20 cellular contexts compared by ENCODE assay signal in the genomic region with DNA sequence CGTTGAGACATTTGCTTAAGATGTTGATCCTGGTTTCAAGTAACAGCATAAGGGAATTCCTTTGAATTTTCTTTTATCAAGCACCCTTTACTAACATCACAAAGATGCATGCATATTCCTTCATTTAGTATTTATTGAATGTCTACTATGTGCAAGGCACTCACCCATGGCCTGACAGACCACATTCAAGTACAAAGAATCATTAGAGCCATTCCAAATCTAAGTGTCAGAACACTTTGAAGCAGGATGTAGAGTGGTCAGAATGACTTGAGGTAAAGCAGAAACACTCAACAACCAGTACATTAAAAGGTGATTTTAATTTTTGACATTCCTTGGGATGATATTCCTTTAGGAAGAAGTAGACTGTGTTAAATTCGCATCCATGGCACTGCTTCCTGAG. TPM values are rescaled to one million over a fixed set of nuclear protein-coding genes. Genes with fewer than 3 reads are reported as not detected.
DNase-seq lines count a peak whose midpoint lies in the region; ATAC-seq and TF ChIP-seq lines count a peak whose summit lies in the region.
"Had no signal": no experiment of that assay in that cellular context is flagged by ENCODE, and none has a peak within 500 bp of the region (broad histone marks: within the 10 kb centered on the region; RNA-seq: fewer than 3 reads in every experiment).

No MANE protein-coding gene starts in this region.

- DNase-seq in activated T-cell treated with anti-CD3 and anti-CD28 coated beads, Interleukin-2, amount 50 U/mL, for 24 hours, result no peak
- DNase-seq in activated T-cell treated with anti-CD3 and anti-CD28 coated beads for 4 hours, result no peak
- no peak for DNase-seq in DND-41
- no peak for DNase-seq in SK-N-MC (ENCODE audit: low read depth, low spot score)
- peak; percentile 70 to 90 for DNase-seq in trophoblast cell
- DNase-seq in AG08396 (ENCODE audit: low spot score), result no peak
- DNase-seq in NCI-H2171 (lab: John Stamatoyannopoulos, UW), result no peak
- DNase-seq in NCI-H748 (lab: John Stamatoyannopoulos, UW; ENCODE audit: unreplicated experiment), result no peak
- DNase-seq: CD8-positive, alpha-beta memory T cell; COR-L47; DMS 273 treated with DMSO at 0.1 percent for 48 hours; DMS53; GOT3; IMR-90 had no signal

- peaks cover 12% of the 10 kb centered on the region for H3K4me1 ChIP-seq in DND-41 (ENCODE audit: insufficient read depth, low read length)
- H3K4me1 ChIP-seq in trophoblast cell (ENCODE audit: control insufficient read depth in 1 of 2, insufficient read depth in 2 of 2, low read length in 2 of 2), result peaks cover 3 to 4% of the 10 kb centered on the region in 2 experiments

- H3K27me3 Mint-ChIP-seq in activated T-cell treated with anti-CD3 and anti-CD28 coated beads, Interleukin-2, amount 50 U/mL, for 24 hours, result no peaks in the 10 kb centered on the region
- H3K27me3 Mint-ChIP-seq: B cell; CD8-positive, alpha-beta memory T cell had no signal

- H2AFZ ChIP-seq in DND-41 (ENCODE audit: low read depth, low read length), result no peak overlapping the region
- no peak overlapping the region for H2AFZ ChIP-seq in trophoblast cell (ENCODE audit: insufficient read depth, low read length, poor library complexity)

- peaks cover 42% of the 10 kb centered on the region for H3K79me2 ChIP-seq in DND-41 (ENCODE audit: insufficient read depth, low read length)
- no peaks in the 10 kb centered on the region for H3K79me2 ChIP-seq in trophoblast cell (ENCODE audit: control insufficient read depth, insufficient read depth, low read length, poor library complexity)

- H3K27ac ChIP-seq in DND-41 (ENCODE audit: low read length) (no peak overlapping the region), SK-N-MC (peak overlapping the region; percentile 56; the same call in 1 of the 2 replicates), trophoblast cell (ENCODE audit: low read depth, low read length) (no peak overlapping the region)
- H3K27ac ChIP-seq: 22Rv1; BLaER1 treated with 17β-estradiol and CSF1 and Interleukin-3, amounts not matched to agents 10 nM and 100 nM; HL-60 had no signal

- WGBS in trophoblast cell (ENCODE audit: extremely low coverage, insufficient coverage, insufficient read length), result no CpG with 5 or more reads among the region's 2 CpGs

- no peak overlapping the region for H3K4ac ChIP-seq in trophoblast cell (ENCODE audit: low read depth, low read length)

- no peak overlapping the region for H4K8ac ChIP-seq in trophoblast cell (ENCODE audit: low read depth, low read length)

- peaks cover 30% of the 10 kb centered on the region for H3K4me1 Mint-ChIP-seq in activated T-cell treated with anti-CD3 and anti-CD28 coated beads, Interleukin-2, amount 50 U/mL, for 24 hours (ENCODE audit: low read depth)

- TF ChIP-seq CTCF in DND-41 (IDR thresholded peaks at IDR 0.05; ENCODE audit: borderline replicate concordance, extremely low read depth, low read length, poor library complexity, severe bottlenecking), result no peak

- H3K4me3 ChIP-seq in DND-41 (ENCODE audit: low read depth in 1 of 2, low read length in 2 of 2), result no peak overlapping the region
- H3K4me3 ChIP-seq in SK-N-MC, result no peak overlapping the region
- no peak overlapping the region for H3K4me3 ChIP-seq in trophoblast cell (ENCODE audit: low read depth, low read length)
- H3K4me3 ChIP-seq: BLaER1 treated with 17β-estradiol and CSF1 and Interleukin-3, amounts not matched to agents 10 nM and 100 nM; HAP-1; K562 had no signal

- no peak overlapping the region for H4K91ac ChIP-seq in trophoblast cell (ENCODE audit: low read depth, low read length)

- H3K4me3 Mint-ChIP-seq in activated T-cell treated with anti-CD3 and anti-CD28 coated beads, Interleukin-2, amount 50 U/mL, for 24 hours, result no peak overlapping the region
- H3K4me3 Mint-ChIP-seq: B cell had no signal

- no peak overlapping the region for H3K23ac ChIP-seq in trophoblast cell (ENCODE audit: low read length)

- H3K14ac ChIP-seq in trophoblast cell (ENCODE audit: low read length), result no peak overlapping the region

- H2BK5ac ChIP-seq in trophoblast cell (ENCODE audit: low read depth, low read length, poor library complexity), result no peak overlapping the region

- 0 out of 3 replicates have a peak, but pooled peaks have one; percentile 12 for ATAC-seq in DND-41 (ENCODE audit: insufficient read depth, low read depth)
- ATAC-seq: K562 had no signal

- no peak overlapping the region for H3K18ac ChIP-seq in trophoblast cell (ENCODE audit: low read length)

- H3K27me3 ChIP-seq in DND-41 (ENCODE audit: insufficient read depth, low read length, poor library complexity) (no peaks in the 10 kb centered on the region), trophoblast cell (ENCODE audit: insufficient read depth, low read length) (no peaks in the 10 kb centered on the region)
- H3K27me3 ChIP-seq: BLaER1 treated with 17β-estradiol and CSF1 and Interleukin-3, amounts not matched to agents 10 nM and 100 nM had no signal

- no peak overlapping the region for H4K12ac ChIP-seq in trophoblast cell (ENCODE audit: low read depth, low read length)

- H3K9me3 Mint-ChIP-seq in activated T-cell treated with anti-CD3 and anti-CD28 coated beads, Interleukin-2, amount 50 U/mL, for 24 hours, result no peaks in the 10 kb centered on the region
- H3K9me3 Mint-ChIP-seq: CD8-positive, alpha-beta memory T cell had no signal

- H3K4me2 ChIP-seq in DND-41 (ENCODE audit: insufficient read depth, low read length) (no peak overlapping the region), trophoblast cell (ENCODE audit: low read length) (no peak overlapping the region)
- H3K4me2 ChIP-seq: BLaER1 treated with 17β-estradiol and CSF1 and Interleukin-3, amounts not matched to agents 10 nM and 100 nM had no signal

- H2AK5ac ChIP-seq in trophoblast cell (ENCODE audit: low read length), result no peak overlapping the region

- H3K9ac ChIP-seq in DND-41 (ENCODE audit: low read depth, low read length), result no peak overlapping the region
- H3K9ac ChIP-seq in SK-N-MC (ENCODE audit: insufficient read length), result no peak overlapping the region
- no peak overlapping the region for H3K9ac ChIP-seq in trophoblast cell (ENCODE audit: low read length)
- H3K9ac ChIP-seq: BLaER1 treated with 17β-estradiol and CSF1 and Interleukin-3, amounts not matched to agents 10 nM and 100 nM had no signal

- peak overlapping the region; percentile 63 for H3K27ac Mint-ChIP-seq in activated T-cell treated with anti-CD3 and anti-CD28 coated beads, Interleukin-2, amount 50 U/mL, for 24 hours
- H3K27ac Mint-ChIP-seq: B cell had no signal

- H3K79me1 ChIP-seq in trophoblast cell (ENCODE audit: low read length), result no peaks in the 10 kb centered on the region

- no peaks in the 10 kb centered on the region for H3K9me3 ChIP-seq in DND-41 (ENCODE audit: insufficient read depth, low read length, severe bottlenecking)
- H3K9me3 ChIP-seq in SK-N-MC (ENCODE audit: low read depth, low read length), result no peaks in the 10 kb centered on the region
- H3K9me3 ChIP-seq in trophoblast cell (ENCODE audit: insufficient read depth, low read depth, low read length), result no peaks in the 10 kb centered on the region
- H3K9me3 ChIP-seq: BLaER1 treated with 17β-estradiol and CSF1 and Interleukin-3, amounts not matched to agents 10 nM and 100 nM; HAP-1 had no signal

- peaks cover 75% of the 10 kb centered on the region for H3K36me3 Mint-ChIP-seq in activated T-cell treated with anti-CD3 and anti-CD28 coated beads, Interleukin-2, amount 50 U/mL, for 24 hours (ENCODE audit: low read depth)

- no peak overlapping the region for H2BK12ac ChIP-seq in trophoblast cell (ENCODE audit: low read length)

- H3K36me3 ChIP-seq in DND-41 (ENCODE audit: insufficient read depth, low read length), result peaks cover 39% of the 10 kb centered on the region
- peaks cover 54% of the 10 kb centered on the region for H3K36me3 ChIP-seq in SK-N-MC (ENCODE audit: insufficient read depth, low read length)
- peaks cover 5 to 11% of the 10 kb centered on the region in 2 experiments for H3K36me3 ChIP-seq in trophoblast cell (ENCODE audit: control insufficient read depth in 1 of 2, insufficient read depth in 2 of 2, low read length in 2 of 2)

- no peak overlapping the region for H2BK120ac ChIP-seq in trophoblast cell (ENCODE audit: insufficient read depth, low read length, poor library complexity)

- H4K20me1 ChIP-seq in DND-41 (ENCODE audit: insufficient read depth, low read length), result no peaks in the 10 kb centered on the region

RNA-seq across cellular contexts. Expression of gene WDR5B, which starts 6.0 kb away (rescaled TPM):
- polyA plus RNA-seq in trophoblast cell (2013), result 3.0 TPM in 2 replicates

RNA-seq across cellular contexts. Expression of gene FAM162A, which starts 37.9 kb away (rescaled TPM):
- polyA plus RNA-seq in trophoblast cell (2013), result 15.1 and 15.3 TPM in 2 replicates

RNA-seq across cellular contexts. Expression of gene MIX23, which starts 38.8 kb away (rescaled TPM):
- polyA plus RNA-seq in trophoblast cell (2013), result 31.5 TPM in 2 replicates

Comparison
In these comparisons a context has a peak if more than half of its experiments do, and no peak if none do; other contexts are left out.
1. DNase-seq: peak in trophoblast cell (2 of 2); none in activated T-cell treated with anti-CD3 and anti-CD28 coated beads, Interleukin-2, amount 50 U/mL, for 24 hours (single experiment), activated T-cell treated with anti-CD3 and anti-CD28 coated beads for 4 hours (single experiment), DND-41 (single experiment), SK-N-MC (single experiment), AG08396 (single experiment), NCI-H2171 (single experiment) and NCI-H748 (single experiment).